Comparison of ENCODE assay signal across 8 cellular contexts in genomic region chr5:178279723-178280438, GRCh38. TPM values are rescaled to one million over a fixed set of nuclear protein-coding genes. Genes with fewer than 3 reads are reported as not detected.
DNase-seq lines count a peak whose midpoint lies in the region; ATAC-seq and TF ChIP-seq lines count a peak whose summit lies in the region.

No MANE protein-coding gene starts in this region.

- H3K27me3 ChIP-seq in RWPE2 (ENCODE audit: insufficient read depth, poor library complexity, severe bottlenecking) (no peaks in the 10 kb centered on the region), osteoblast (ENCODE audit: insufficient read depth, low read length) (peaks cover 11% of the 10 kb centered on the region), tibial nerve (peaks cover 0 to 3% of the 10 kb centered on the region in 2 donors)

- H3K79me2 ChIP-seq in osteoblast (ENCODE audit: insufficient read depth, low read length): no peaks in the 10 kb centered on the region

- CTCF ChIA-PET in GM10248 (lab: Yijun Ruan, JAX): interaction anchor here (0.8 to 4.5 kb wide), 22 partner anchors 9 to 1217 kb away, joined by 3 to 41 read pairs (median 4); partner anchors contain the start of gene COL23A1

- ATAC-seq in RWPE2 (ENCODE audit: low read depth): peak; percentile 92
- ATAC-seq in GM18520 (IDR thresholded peaks at IDR 0.05; ENCODE audit: unreplicated experiment): no peak

- no peak for TF ChIP-seq POLR2A in tibial nerve (IDR thresholded peaks at IDR 0.05)

- H3K27ac ChIP-seq in RWPE2 (ENCODE audit: poor library complexity, severe bottlenecking) (no peak overlapping the region), osteoblast (ENCODE audit: low read depth, low read length) (no peak overlapping the region), tibial nerve (no peak overlapping the region)

- no peaks in the 10 kb centered on the region for H3K4me1 ChIP-seq in RWPE2 (ENCODE audit: insufficient read depth, poor library complexity, severe bottlenecking)
- no peaks in the 10 kb centered on the region for H3K4me1 ChIP-seq in osteoblast (ENCODE audit: insufficient read depth, low read length)
- H3K4me1 ChIP-seq in tibial nerve: peaks cover 0 to 10% (median 6%) of the 10 kb centered on the region in 4 donors

- peak overlapping the region; percentile 54 for H3K4me2 ChIP-seq in osteoblast (ENCODE audit: insufficient read depth, low read length)

- H3K36me3 ChIP-seq in RWPE2 (ENCODE audit: low read depth): no peaks in the 10 kb centered on the region
- H3K36me3 ChIP-seq in osteoblast (ENCODE audit: insufficient read depth, low read length): no peaks in the 10 kb centered on the region
- H3K36me3 ChIP-seq in tibial nerve: no peaks in the 10 kb centered on the region

- DNase-seq in GM10248 (ENCODE audit: extremely low spot score) (peak; percentile 89), HPDE6-E6E7 (ENCODE audit: extremely low spot score) (peak; percentile 90), RWPE2 (ENCODE audit: low spot score) (peak; percentile 81), glomerular endothelial cell (ENCODE audit: extremely low read depth, low read depth, low spot score) (peak; percentile 18), osteoblast (ENCODE audit: insufficient read length, low spot score, missing footprints) (peak; percentile 99), tibial nerve (ENCODE audit: low spot score in 2 of 2) (peak; percentile 76 to 86)
- DNase-seq in activated effector memory CD4-positive, alpha-beta T cell treated with anti-CD3 and anti-CD28 coated beads, Interleukin-2, amount 50 U/mL, for 16 hours: peak; percentile 82

- peak overlapping the region; percentile 57 for H2AFZ ChIP-seq in osteoblast (ENCODE audit: low read length)

- POLR2A ChIA-PET in GM10248 (lab: Yijun Ruan, JAX): no interaction called here

- TF ChIP-seq CTCF in GM10248 (IDR thresholded peaks at IDR 0.05; ENCODE audit: control extremely low read depth, extremely low read depth, low read depth, missing control alignments) (peak; percentile 97), RWPE2 (IDR thresholded peaks at IDR 0.05; ENCODE audit: poor library complexity, severe bottlenecking) (peak; percentile 98), osteoblast (IDR thresholded peaks at IDR 0.05; ENCODE audit: extremely low read depth, low read depth, low read length) (peak; percentile 87), tibial nerve (IDR thresholded peaks at IDR 0.05) (peak; percentile 75 to 92 (median 89))

- 13 to 31% methylated on average over 20 to 26 of the region's 33 CpGs for WGBS in tibial nerve, 2 donors

- peak in 1 of 2 donors; percentile 51 for TF ChIP-seq EP300 in tibial nerve (IDR thresholded peaks at IDR 0.05)

- no peaks in the 10 kb centered on the region for H4K20me1 ChIP-seq in osteoblast (ENCODE audit: insufficient read depth, low read length)

- H3K4me3 ChIP-seq in RWPE2 (ENCODE audit: severe bottlenecking) (no peak overlapping the region), osteoblast (ENCODE audit: insufficient read depth, low read length) (no peak overlapping the region), tibial nerve (no peak overlapping the region)

- H3K9me3 ChIP-seq in RWPE2 (ENCODE audit: severe bottlenecking): peaks cover 3% of the 10 kb centered on the region
- no peaks in the 10 kb centered on the region for H3K9me3 ChIP-seq in osteoblast (ENCODE audit: low read depth, low read length)
- H3K9me3 ChIP-seq in tibial nerve: peaks cover 0 to 23% (median 4%) of the 10 kb centered on the region in 4 donors

RNA-seq across cellular contexts. Expression of gene PHYKPL, which starts 47.3 kb away (rescaled TPM):
- 23.3 and 31.0 TPM in 2 replicates for total RNA-seq in glomerular endothelial cell
- 35.1 and 36.5 TPM in 2 replicates for total RNA-seq in osteoblast
- 100 to 1,000 TPM in 2 of 4 donors, 10 to 100 TPM in 2; 77.2 to 121 (median 97.1) TPM for total RNA-seq in tibial nerve

Comparison
In these comparisons a context has a peak if more than half of its experiments do, and no peak if none do; other contexts are left out.
1. DNase-seq: peak in every context shown above with its lines; median percentile 99 in osteoblast; 90 in HPDE6-E6E7; 89 in GM10248; 82 in activated effector memory CD4-positive, alpha-beta T cell treated with anti-CD3 and anti-CD28 coated beads, Interleukin-2, amount 50 U/mL, for 16 hours; 81 in RWPE2; 81 in tibial nerve; 18 in glomerular endothelial cell.